8 cellular contexts compared by ENCODE assay signal in the genomic region with DNA sequence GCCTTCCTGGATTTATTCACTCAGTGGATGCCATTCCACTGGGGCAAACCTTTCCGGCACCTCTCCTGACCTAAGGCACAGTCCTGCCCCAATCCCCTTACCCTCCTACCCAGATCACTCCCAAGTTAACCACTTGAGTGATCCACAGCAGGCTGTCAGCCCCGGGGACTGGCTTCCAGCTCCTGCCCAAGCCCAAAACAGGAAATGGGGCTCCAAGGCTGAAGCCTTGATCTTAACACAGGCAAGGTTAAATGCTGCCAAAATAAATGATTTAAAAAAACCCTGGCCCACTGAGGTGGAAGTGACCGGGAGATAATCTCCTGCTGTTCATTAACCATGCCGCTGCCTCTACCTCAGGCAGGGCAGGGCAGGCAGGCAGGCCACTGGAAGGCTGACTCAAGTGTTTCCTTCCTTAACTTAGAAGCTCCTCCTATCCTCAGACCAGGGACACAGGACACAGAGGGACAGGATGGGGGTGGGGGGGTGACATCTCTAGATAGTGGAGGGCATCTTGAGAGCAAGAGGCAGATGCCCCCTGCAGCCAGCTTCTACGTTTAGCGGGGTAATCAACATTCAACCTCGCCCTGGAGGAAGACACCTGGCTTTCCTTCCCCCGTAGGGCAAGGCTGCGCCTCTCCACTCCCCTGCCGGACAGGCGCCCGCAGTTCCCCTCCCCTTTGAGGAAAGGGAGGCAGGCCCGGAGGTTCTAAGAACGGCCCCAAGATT.
DNase-seq lines count a peak whose midpoint lies in the region; ATAC-seq lines count a peak whose summit lies in the region.

No MANE protein-coding gene starts in this region.

- H3K9me3 ChIP-seq in iPS-15b (ENCODE audit: control insufficient read depth, insufficient read depth, low read length) = no peaks in the 10 kb centered on the region

- no peak for ATAC-seq in HG02642 (IDR thresholded peaks at IDR 0.05; ENCODE audit: poor library complexity, unreplicated experiment)
- no peak for ATAC-seq in GM21381 (IDR thresholded peaks at IDR 0.05; ENCODE audit: unreplicated experiment)

- peak overlapping the region; percentile 60 for H3K27ac ChIP-seq in angular gyrus (ENCODE audit: low read depth, low read length)

- H3K27me3 ChIP-seq in iPS-15b (ENCODE audit: control insufficient read depth, insufficient read depth, low read length) = peaks cover 8% of the 10 kb centered on the region

- H3K36me3 ChIP-seq in iPS-15b (ENCODE audit: control insufficient read depth, insufficient read depth, low read length) = no peaks in the 10 kb centered on the region

- DNase-seq in EH (ENCODE audit: low read depth) (peak; percentile 71), NCI-H146 (lab: John Stamatoyannopoulos, UW) (peak; percentile 17), skeletal muscle cell (ENCODE audit: low read depth) (no peak), NCI-H446 (lab: John Stamatoyannopoulos, UW) (no peak)

- H3K4me1 ChIP-seq in iPS-15b (ENCODE audit: control insufficient read depth, insufficient read depth, low read length) = peaks cover 7% of the 10 kb centered on the region

- H3K4me3 ChIP-seq in iPS-15b (ENCODE audit: low read depth, low read length) (peak overlapping the region; percentile 77), skeletal muscle cell (ENCODE audit: low read depth, low read length) (peak overlapping the region; percentile 76)

- no peak overlapping the region for H3K9ac ChIP-seq in iPS-15b (ENCODE audit: low read depth, low read length)

Comparison
In these comparisons a context has a peak if more than half of its experiments do, and no peak if none do; other contexts are left out.
1. DNase-seq: peak in EH (single experiment) and NCI-H146 (single experiment); none in skeletal muscle cell (single experiment) and NCI-H446 (0 of 2).